In genomic region chr3:132236701-132237651, GRCh38 we compare ENCODE assay signal across 13 cellular contexts.
DNase-seq lines count a peak whose midpoint lies in the region; ATAC-seq lines count a peak whose summit lies in the region.
"Had no signal": no experiment of that assay in that cellular context is flagged by ENCODE, and none has a peak within 500 bp of the region (broad histone marks: within the 10 kb centered on the region; RNA-seq: fewer than 3 reads in every experiment).

No MANE protein-coding gene starts in this region.

- DNase-seq in fibroblast of gingiva (ENCODE audit: low read depth) (peak; percentile 31), medulla oblongata (ENCODE audit: extremely low spot score) (no peak), H4 (ENCODE audit: low spot score) (no peak), DMS153 (lab: John Stamatoyannopoulos, UW) (no peak)
- DNase-seq: activated naive CD4-positive, alpha-beta T cell treated with anti-CD3 and anti-CD28 coated beads for 36 hours; hippocampal formation; MG63; NCI-H510A; T-helper 9 cell; testis had no signal

- ATAC-seq in GM19025 (IDR thresholded peaks at IDR 0.05; ENCODE audit: low read depth, unreplicated experiment) (peak; percentile 82), GM21723 (IDR thresholded peaks at IDR 0.05; ENCODE audit: unreplicated experiment) (peak; percentile 65), HG03159 (IDR thresholded peaks at IDR 0.05; ENCODE audit: unreplicated experiment) (peak; percentile 86)
